9 cellular contexts compared by ENCODE assay signal in the genomic region with DNA sequence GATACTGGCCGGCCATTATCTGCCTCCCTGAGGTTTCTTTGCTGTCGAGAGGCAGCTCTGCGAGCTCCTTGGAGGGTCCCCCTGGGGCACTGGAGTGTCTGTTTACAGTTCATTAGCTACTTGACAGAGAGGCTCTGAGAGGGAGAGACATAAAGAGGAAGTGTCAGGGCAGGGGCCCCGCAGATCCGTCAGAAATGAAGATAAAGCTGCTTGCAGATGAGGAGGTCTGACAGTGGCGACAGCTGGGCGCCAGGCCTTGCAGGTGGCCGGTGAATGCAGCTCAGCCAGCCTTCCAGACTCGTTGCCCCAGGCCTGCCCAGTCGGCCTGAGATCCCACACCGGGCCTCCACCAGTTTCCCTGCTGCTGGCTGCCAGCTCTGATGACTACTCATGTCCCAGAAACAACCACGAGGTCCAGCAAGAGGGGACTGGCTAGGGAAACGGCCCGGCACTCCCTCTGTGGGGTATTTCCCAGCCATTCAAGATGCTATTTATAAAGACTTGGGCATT.
DNase-seq lines count a peak whose midpoint lies in the region; ATAC-seq, FAIRE-seq and TF ChIP-seq lines count a peak whose summit lies in the region.
"Had no signal": no experiment of that assay in that cellular context is flagged by ENCODE, and none has a peak within 500 bp of the region (broad histone marks: within the 10 kb centered on the region; RNA-seq: fewer than 3 reads in every experiment).

No MANE protein-coding gene starts in this region.

- peak overlapping the region; percentile 55 for H3K27ac ChIP-seq in RWPE1

- FAIRE-seq in D721Med (lab: Jason Lieb, UNC): no peak

- CTCF ChIA-PET in RWPE1 (lab: Yijun Ruan, JAX): interaction anchor here (0.5 kb wide), 1 partner anchor 155 kb away, joined by 4 read pairs; no protein-coding TSS in a partner anchor

- TF ChIP-seq CTCF in RWPE1 (conservative IDR thresholded peaks at IDR 0.05; ENCODE audit: low read depth) (no peak), D721Med (IDR thresholded peaks at IDR 0.05; ENCODE audit: insufficient read depth, missing control alignments) (no peak)

- POLR2A ChIA-PET in RWPE1 (lab: Yijun Ruan, JAX; ENCODE audit: low non-redundant PET): no interaction called here

- DNase-seq in DMS153 (lab: John Stamatoyannopoulos, UW) (peak; percentile 86), NCI-H1092 treated with DMSO at 0.1 percent for 48 hours (lab: John Stamatoyannopoulos, UW) (peak; percentile 77), RWPE1 (ENCODE audit: low spot score) (peak; percentile 25), hepatic stellate cell (ENCODE audit: low spot score) (peak; percentile 22), 8988T (no peak), D721Med (ENCODE audit: insufficient read length, low spot score) (no peak)
- DNase-seq in activated naive CD4-positive, alpha-beta T cell treated with anti-CD3 and anti-CD28 coated beads, Interleukin-2, amount 50 U/mL, for 16 hours: no peak
- DNase-seq: NCI-H1694 treated with DMSO at 0.1 percent for 48 hours had no signal

- ATAC-seq in GM21619 (IDR thresholded peaks at IDR 0.05; ENCODE audit: unreplicated experiment): no peak

Comparison
In these comparisons a context has a peak if more than half of its experiments do, and no peak if none do; other contexts are left out.
1. DNase-seq: peak in DMS153 (single experiment), NCI-H1092 treated with DMSO at 0.1 percent for 48 hours (single experiment), RWPE1 (single experiment) and hepatic stellate cell (single experiment); none in activated naive CD4-positive, alpha-beta T cell treated with anti-CD3 and anti-CD28 coated beads, Interleukin-2, amount 50 U/mL, for 16 hours (single experiment), 8988T (single experiment) and D721Med (single experiment).